Comparison of ENCODE assay signal across 17 cellular contexts in the genomic region with DNA sequence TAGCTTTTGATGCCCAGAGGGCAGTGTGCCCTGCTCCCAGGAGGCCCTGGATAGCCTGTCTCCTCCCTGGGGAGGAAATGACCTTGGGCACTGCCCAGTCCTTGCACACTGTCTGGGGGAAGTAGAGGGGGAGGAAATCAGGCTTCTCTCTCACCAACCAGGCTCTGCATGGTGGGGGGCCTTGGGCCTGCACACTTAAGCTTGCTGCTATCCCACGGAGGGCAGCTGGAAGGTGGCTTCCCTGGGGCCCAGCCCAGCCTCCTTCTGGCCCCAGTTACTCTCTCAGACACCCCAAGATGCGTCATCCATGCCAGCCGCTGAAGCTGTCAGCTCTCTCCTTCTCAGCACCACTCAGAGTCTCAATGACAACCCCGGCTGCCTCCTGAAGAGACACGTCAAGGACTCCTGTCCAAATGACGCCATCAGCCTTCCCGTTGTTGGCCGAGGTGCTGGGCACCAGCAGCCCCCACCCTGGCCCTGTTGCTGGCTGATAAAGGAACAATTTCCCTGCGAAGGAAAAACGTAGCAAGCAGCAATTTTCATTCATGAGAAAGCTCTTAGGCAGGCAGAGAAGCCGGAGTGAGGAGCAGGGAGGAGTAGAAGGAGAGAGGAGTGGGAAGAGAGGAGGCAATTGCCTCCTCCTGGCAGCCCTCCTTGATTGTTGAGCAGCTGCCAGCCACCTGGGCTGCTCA.
"Had no signal": no experiment of that assay in that cellular context is flagged by ENCODE, and none has a peak within 500 bp of the region (broad histone marks: within the 10 kb centered on the region; RNA-seq: fewer than 3 reads in every experiment).

No MANE protein-coding gene starts in this region.

- H3K27ac Mint-ChIP-seq: activated naive CD4-positive, alpha-beta T cell treated with anti-CD3 and anti-CD28 coated beads for 36 hours; activated T-helper 2 cell treated with anti-CD3 and anti-CD28 coated beads, Interferon-gamma antibody, Interleukin-2, Interleukin-4, amounts not matched to agents 10 μg/mL and 5 μg/mL and 100 μg/mL, durations not matched to agents 14 hours and 24 hours and 36 hours; nephron; T-helper 2 cell treated with Interferon-gamma antibody and Interleukin-4, amounts not matched to agents 5 μg/mL and 100 μg/mL, for 36 hours had no signal

- H3K27me3 ChIP-seq: colonic mucosa, right lobe of liver, spleen had no signal

- H3K27ac ChIP-seq: colonic mucosa, lower lobe of right lung, psoas muscle, right lobe of liver had no signal

- H3K36me3 ChIP-seq: colonic mucosa, lower lobe of right lung, right lobe of liver, spleen had no signal

- H3K4me3 Mint-ChIP-seq: activated naive CD4-positive, alpha-beta T cell treated with anti-CD3 and anti-CD28 coated beads for 36 hours; nephron; T-helper 2 cell treated with Interferon-gamma antibody and Interleukin-4, amounts not matched to agents 5 μg/mL and 100 μg/mL, for 36 hours had no signal

- H3K4me1 ChIP-seq: colonic mucosa, psoas muscle, right lobe of liver had no signal

- H3K4me3 ChIP-seq: colonic mucosa, lower lobe of right lung, psoas muscle, right lobe of liver, spleen had no signal

- ATAC-seq: activated CD4-positive, CD25-positive, alpha-beta regulatory T cell treated with anti-CD3 and anti-CD28 coated beads, Interleukin-2, amount 50 U/mL, for 24 hours; psoas muscle; right lobe of liver had no signal

- DNase-seq: activated CD4-positive, alpha-beta T cell treated with anti-CD3 and anti-CD28 coated beads, Interleukin-2, amount 50 U/mL, for 1 hour; activated naive CD4-positive, alpha-beta T cell treated with anti-CD3 and anti-CD28 coated beads for 36 hours; activated T-cell treated with anti-CD3 and anti-CD28 coated beads, Interleukin-2, amount 50 U/mL, for 1 hour; central memory CD4-positive, alpha-beta T cell; colonic mucosa; foreskin fibroblast; glutamatergic neuron; kidney glomerular epithelial cell; lower lobe of right lung; psoas muscle; right lobe of liver; spleen; SW 1271 had no signal

- H3K9me3 ChIP-seq: colonic mucosa, lower lobe of right lung, psoas muscle, right lobe of liver, spleen had no signal
